15 cellular contexts compared by ENCODE assay signal in the genomic region with DNA sequence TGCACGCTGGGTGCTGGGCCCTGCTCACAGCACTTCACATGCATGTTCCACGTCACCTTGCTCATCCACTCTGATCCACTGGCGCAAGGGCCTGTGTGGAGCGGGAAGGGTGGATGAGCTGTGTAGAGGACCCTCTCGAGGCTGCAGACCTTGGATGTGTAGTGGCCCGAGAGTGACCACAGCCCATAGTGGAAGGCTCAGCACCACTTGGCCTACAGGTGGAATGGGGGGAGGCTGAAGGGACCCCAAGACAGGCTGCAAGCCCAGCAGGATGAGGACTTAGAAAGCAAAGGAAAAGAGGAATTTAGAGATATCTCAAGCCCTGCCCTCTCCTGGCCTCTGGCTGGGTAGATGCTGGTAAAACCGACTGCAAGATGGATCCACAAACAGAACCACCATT.
DNase-seq lines count a peak whose midpoint lies in the region; ATAC-seq and TF ChIP-seq lines count a peak whose summit lies in the region.
"Had no signal": no experiment of that assay in that cellular context is flagged by ENCODE, and none has a peak within 500 bp of the region (broad histone marks: within the 10 kb centered on the region; RNA-seq: fewer than 3 reads in every experiment).

No MANE protein-coding gene starts in this region.

- no peak overlapping the region for H3K4ac ChIP-seq in mesenchymal stem cell (ENCODE audit: low read depth in 1 of 2, low read length in 2 of 2)

- H3K36me3 Mint-ChIP-seq in Calu3 (ENCODE audit: insufficient read depth, unreplicated experiment), result no peaks in the 10 kb centered on the region
- H3K36me3 Mint-ChIP-seq: CD14-positive monocyte; CD8-positive, alpha-beta memory T cell had no signal

- no peaks in the 10 kb centered on the region for H3K79me1 ChIP-seq in mesenchymal stem cell (replicated peaks; ENCODE audit: low read length, poor library complexity, severe bottlenecking)

- DNase-seq in mesenchymal stem cell (no peak), upper lobe of right lung (no peak), suprapubic skin (ENCODE audit: low spot score in 2 of 2) (no peak), Calu3 (no peak)
- DNase-seq: CD4-positive, alpha-beta T cell; CD8-positive, alpha-beta memory T cell; DMS53; DMS79 treated with DMSO at 0.1 percent for 48 hours; GF-D8; GM23248; H9 had no signal

- peaks cover 32 to 75% (median 68%) of the 10 kb centered on the region in 10 experiments for H3K4me1 ChIP-seq in BLaER1 treated with 17β-estradiol and CSF1 and Interleukin-3, amounts not matched to agents 10 nM and 100 nM
- H3K4me1 ChIP-seq in mesenchymal stem cell (ENCODE audit: control insufficient read depth, insufficient read depth, low read depth, low read length) (peaks cover 2% of the 10 kb centered on the region), upper lobe of right lung (no peaks in the 10 kb centered on the region), suprapubic skin (no peaks in the 10 kb centered on the region)

- ATAC-seq in upper lobe of right lung, result peak; percentile 9
- ATAC-seq in GM21381 (IDR thresholded peaks at IDR 0.05; ENCODE audit: unreplicated experiment), result no peak
- ATAC-seq: HCT116 had no signal

- H3K27me3 ChIP-seq in BLaER1 treated with 17β-estradiol and CSF1 and Interleukin-3, amounts not matched to agents 10 nM and 100 nM, result no peaks in the 10 kb centered on the region
- H3K27me3 ChIP-seq in mesenchymal stem cell (ENCODE audit: control insufficient read depth in 1 of 2, insufficient read depth in 1 of 2, low read length in 2 of 2), result peaks cover 21 to 24% of the 10 kb centered on the region in 2 experiments
- H3K27me3 ChIP-seq in upper lobe of right lung, result peaks cover 5% of the 10 kb centered on the region
- no peaks in the 10 kb centered on the region for H3K27me3 ChIP-seq in suprapubic skin

- peak overlapping the region in 1 of 2 experiments; percentile 34 for H2BK12ac ChIP-seq in mesenchymal stem cell (ENCODE audit: low read length in 2 of 2)

- no peak overlapping the region for H2BK5ac ChIP-seq in mesenchymal stem cell (ENCODE audit: low read depth, low read length, poor library complexity, severe bottlenecking)

- H3K23ac ChIP-seq in mesenchymal stem cell (ENCODE audit: low read length in 2 of 2), result no peak overlapping the region

- CTCF ChIA-PET in Calu3 (lab: Charles Lee), result no interaction called here

- WGBS in mesenchymal stem cell, result 96% methylated on average over 6 of the region's 7 CpGs
- 94% methylated on average over 5 of the region's 7 CpGs for WGBS in suprapubic skin

- no peak overlapping the region for H2BK120ac ChIP-seq in mesenchymal stem cell (ENCODE audit: low read depth, low read length)

- no peak overlapping the region for H3K4me3 Mint-ChIP-seq in Calu3 (ENCODE audit: low read depth, unreplicated experiment)
- H3K4me3 Mint-ChIP-seq: CD14-positive monocyte; CD4-positive, alpha-beta T cell; CD8-positive, alpha-beta memory T cell; H9 had no signal

- no peak overlapping the region for H3K9ac ChIP-seq in BLaER1 treated with 17β-estradiol and CSF1 and Interleukin-3, amounts not matched to agents 10 nM and 100 nM
- no peak overlapping the region for H3K9ac ChIP-seq in mesenchymal stem cell (ENCODE audit: low read length)
- H3K9ac ChIP-seq: GM23248 had no signal

- peak overlapping the region in 4 of 11 experiments; percentile 26 to 66 (median 54); a peak in 5 of 22 replicates for H3K27ac ChIP-seq in BLaER1 treated with 17β-estradiol and CSF1 and Interleukin-3, amounts not matched to agents 10 nM and 100 nM
- H3K27ac ChIP-seq in mesenchymal stem cell (ENCODE audit: low read length, poor library complexity, severe bottlenecking) (no peak overlapping the region), upper lobe of right lung (no peak overlapping the region), suprapubic skin (no peak overlapping the region)
- H3K27ac ChIP-seq: GM23248 had no signal

- H3K18ac ChIP-seq in mesenchymal stem cell (ENCODE audit: low read depth in 1 of 2, low read length in 2 of 2), result no peak overlapping the region

- H4K8ac ChIP-seq in mesenchymal stem cell (ENCODE audit: low read length), result peak overlapping the region; percentile 69

- BruUV-seq in Calu3 (replicated peaks; lab: Mats Ljungman, UMichigan), result no TSS peak

- no peak overlapping the region for H2BK15ac ChIP-seq in mesenchymal stem cell (ENCODE audit: low read depth, poor library complexity, severe bottlenecking)

- no peak for TF ChIP-seq EP300 in suprapubic skin (IDR thresholded peaks at IDR 0.05)

- no peak for TF ChIP-seq CTCF in upper lobe of right lung (IDR thresholded peaks at IDR 0.05)
- no peak for TF ChIP-seq CTCF in suprapubic skin (IDR thresholded peaks at IDR 0.05)
- no peak for TF ChIP-seq CTCF in Calu3 (IDR thresholded peaks at IDR 0.05; ENCODE audit: unreplicated experiment)

- H2AFZ ChIP-seq in mesenchymal stem cell (ENCODE audit: low read depth, low read length), result no peak overlapping the region
- H2AFZ ChIP-seq: GM23248 had no signal

- H4K20me1 ChIP-seq in BLaER1 treated with 17β-estradiol and CSF1 and Interleukin-3, amounts not matched to agents 10 nM and 100 nM, result no peaks in the 10 kb centered on the region

- H4K91ac ChIP-seq in mesenchymal stem cell (ENCODE audit: low read length), result peak overlapping the region; percentile 78

- TF ChIP-seq POLR2A in suprapubic skin (IDR thresholded peaks at IDR 0.05), result no peak

- no peaks in the 10 kb centered on the region for H3K9me3 Mint-ChIP-seq in Calu3 (ENCODE audit: low read depth, unreplicated experiment)
- H3K9me3 Mint-ChIP-seq: CD4-positive, alpha-beta T cell; CD8-positive, alpha-beta memory T cell; H9 had no signal

- H3K27ac Mint-ChIP-seq in Calu3 (ENCODE audit: unreplicated experiment), result no peak overlapping the region
- H3K27ac Mint-ChIP-seq: CD4-positive, alpha-beta T cell; CD8-positive, alpha-beta memory T cell; H9 had no signal

- no peak overlapping the region for H2AK5ac ChIP-seq in mesenchymal stem cell (ENCODE audit: low read length, severe bottlenecking)

- H3K27me3 Mint-ChIP-seq in Calu3 (ENCODE audit: unreplicated experiment), result peaks cover 30% of the 10 kb centered on the region

- intact Hi-C loops in upper lobe of right lung (cut with DNase I), result no loop called here
- intact Hi-C loops in Calu3 (cut with micrococcal nuclease; ENCODE audit: unreplicated experiment), result no loop called here

- H3K14ac ChIP-seq in mesenchymal stem cell (ENCODE audit: low read length in 2 of 2), result peak overlapping the region in 1 of 2 experiments; percentile 62

- H3K9me3 ChIP-seq in BLaER1 treated with 17β-estradiol and CSF1 and Interleukin-3, amounts not matched to agents 10 nM and 100 nM (replicated peaks in 1 of 11), result no peaks in the 10 kb centered on the region
- H3K9me3 ChIP-seq in mesenchymal stem cell (ENCODE audit: control insufficient read depth, low read length) (no peaks in the 10 kb centered on the region), upper lobe of right lung (no peaks in the 10 kb centered on the region), suprapubic skin (no peaks in the 10 kb centered on the region)

- peak overlapping the region in 9 of 11 experiments; percentile 20 to 62 (median 45); a peak in 15 of 22 replicates for H3K4me2 ChIP-seq in BLaER1 treated with 17β-estradiol and CSF1 and Interleukin-3, amounts not matched to agents 10 nM and 100 nM
- H3K4me2 ChIP-seq in mesenchymal stem cell (ENCODE audit: low read length, poor library complexity, severe bottlenecking), result no peak overlapping the region

- no peak overlapping the region for H3K4me3 ChIP-seq in BLaER1 treated with 17β-estradiol and CSF1 and Interleukin-3, amounts not matched to agents 10 nM and 100 nM
- peak overlapping the region in 1 of 2 experiments; percentile 20 for H3K4me3 ChIP-seq in mesenchymal stem cell (ENCODE audit: insufficient read depth in 1 of 2, low read depth in 1 of 2, low read length in 2 of 2)
- no peak overlapping the region for H3K4me3 ChIP-seq in upper lobe of right lung
- H3K4me3 ChIP-seq in suprapubic skin, result no peak overlapping the region
- H3K4me3 ChIP-seq: GM23248 had no signal

- no peaks in the 10 kb centered on the region for H3K4me1 Mint-ChIP-seq in Calu3 (ENCODE audit: low read depth, unreplicated experiment)
- H3K4me1 Mint-ChIP-seq: CD14-positive monocyte; CD8-positive, alpha-beta memory T cell had no signal

- H3K36me3 ChIP-seq in BLaER1 treated with 17β-estradiol and CSF1 and Interleukin-3, amounts not matched to agents 10 nM and 100 nM, result no peaks in the 10 kb centered on the region
- no peaks in the 10 kb centered on the region for H3K36me3 ChIP-seq in mesenchymal stem cell (ENCODE audit: control insufficient read depth in 1 of 2, insufficient read depth in 2 of 2, low read depth in 1 of 2, low read length in 2 of 2)
- no peaks in the 10 kb centered on the region for H3K36me3 ChIP-seq in upper lobe of right lung
- H3K36me3 ChIP-seq in suprapubic skin, result no peaks in the 10 kb centered on the region
